Comparison of ENCODE assay signal across 17 cellular contexts in genomic region chr2:200042944-200043343, GRCh38.
DNase-seq lines count a peak whose midpoint lies in the region; ATAC-seq, FAIRE-seq and TF ChIP-seq lines count a peak whose summit lies in the region.
"Had no signal": no experiment of that assay in that cellular context is flagged by ENCODE, and none has a peak within 500 bp of the region (broad histone marks: within the 10 kb centered on the region; RNA-seq: fewer than 3 reads in every experiment).

No MANE protein-coding gene starts in this region.

- no peak overlapping the region for H3K4me3 Mint-ChIP-seq in naive thymus-derived CD8-positive, alpha-beta T cell
- H3K4me3 Mint-ChIP-seq in T-helper 17 cell: no peak overlapping the region
- H3K4me3 Mint-ChIP-seq: activated naive CD4-positive, alpha-beta T cell treated with anti-CD3 and anti-CD28 coated beads, Interleukin-2, amount 10 ng/mL, durations not matched to agents 7 days and 5 days; neural progenitor cell had no signal

- H3K36me3 ChIP-seq in bronchial epithelial cell (ENCODE audit: control insufficient read depth, insufficient read depth, low read length): no peaks in the 10 kb centered on the region
- H3K36me3 ChIP-seq in mesodermal cell (ENCODE audit: control insufficient read depth, insufficient read depth, low read length): no peaks in the 10 kb centered on the region
- H3K36me3 ChIP-seq: heart right ventricle, neural progenitor cell, stomach had no signal

- H3K9me3 Mint-ChIP-seq in naive thymus-derived CD8-positive, alpha-beta T cell: peaks cover 0 to 37% (median 15%) of the 10 kb centered on the region in 9 donors

- H3K4me1 Mint-ChIP-seq in naive thymus-derived CD8-positive, alpha-beta T cell: peaks cover 0 to 2% (median 0%) of the 10 kb centered on the region in 4 donors
- H3K4me1 Mint-ChIP-seq in T-helper 17 cell: peaks cover 3% of the 10 kb centered on the region
- H3K4me1 Mint-ChIP-seq: activated naive CD4-positive, alpha-beta T cell treated with anti-CD3 and anti-CD28 coated beads, Interleukin-2, amount 10 ng/mL, durations not matched to agents 7 days and 5 days had no signal

- H3K27me3 Mint-ChIP-seq in naive thymus-derived CD8-positive, alpha-beta T cell: peaks cover 6 to 17% (median 9%) of the 10 kb centered on the region in 5 donors
- H3K27me3 Mint-ChIP-seq in T-helper 17 cell: peaks cover 19% of the 10 kb centered on the region

- DNase-seq in AG20443 (ENCODE audit: low spot score) (peak; percentile 37), HTR-8/SVneo (ENCODE audit: insufficient read length, low spot score) (peak; percentile 30), bronchial epithelial cell (ENCODE audit: low read depth) (peak; percentile 47), T-helper 17 cell (no peak)
- DNase-seq in naive thymus-derived CD8-positive, alpha-beta T cell: no peak
- no peak for DNase-seq in activated T-cell treated with anti-CD3 and anti-CD28 coated beads, Interleukin-2, amount 50 U/mL, for 1 hour
- DNase-seq: activated naive CD4-positive, alpha-beta T cell treated with anti-CD3 and anti-CD28 coated beads, Interleukin-2, amount 10 ng/mL, durations not matched to agents 7 days and 5 days; activated T-cell treated with anti-CD3 and anti-CD28 coated beads for 4 hours; body of pancreas; heart right ventricle; islet precursor cell; NCI-H1417 treated with DMSO at 0.1 percent for 48 hours; stomach had no signal

- peaks cover 0 to 28% (median 8%) of the 10 kb centered on the region in 3 donors for H3K36me3 Mint-ChIP-seq in naive thymus-derived CD8-positive, alpha-beta T cell
- H3K36me3 Mint-ChIP-seq in T-helper 17 cell (ENCODE audit: low read depth): peaks cover 7% of the 10 kb centered on the region
- H3K36me3 Mint-ChIP-seq: activated naive CD4-positive, alpha-beta T cell treated with anti-CD3 and anti-CD28 coated beads, Interleukin-2, amount 10 ng/mL, durations not matched to agents 7 days and 5 days had no signal

- FAIRE-seq in HTR-8/SVneo (lab: Jason Lieb, UNC): peak; percentile 72
- FAIRE-seq in bronchial epithelial cell (lab: Jason Lieb, UNC): no peak

- TF ChIP-seq CTCF in bronchial epithelial cell (IDR thresholded peaks at IDR 0.05; ENCODE audit: insufficient read depth, low read length, severe bottlenecking): no peak

- no peak overlapping the region for H3K4me3 ChIP-seq in bronchial epithelial cell (ENCODE audit: low read depth, low read length)
- H3K4me3 ChIP-seq in mesodermal cell (ENCODE audit: extremely low read depth, insufficient read depth, low read length, poor library complexity, severe bottlenecking): no peak overlapping the region
- H3K4me3 ChIP-seq: body of pancreas, heart right ventricle, neural progenitor cell, stomach had no signal

- H3K27me3 ChIP-seq in bronchial epithelial cell (ENCODE audit: control insufficient read depth, insufficient read depth, low read length): no peaks in the 10 kb centered on the region
- H3K27me3 ChIP-seq: body of pancreas, heart right ventricle, neural progenitor cell, stomach had no signal

- H3K4me1 ChIP-seq in mesodermal cell (ENCODE audit: control insufficient read depth, insufficient read depth, low read length, poor library complexity, severe bottlenecking): peaks cover 12% of the 10 kb centered on the region
- H3K4me1 ChIP-seq: body of pancreas, heart right ventricle, neural progenitor cell, stomach had no signal

- peak overlapping the region; percentile 24 for H3K27ac ChIP-seq in mesodermal cell (ENCODE audit: low read depth, low read length, severe bottlenecking)
- H3K27ac ChIP-seq: body of pancreas, heart right ventricle, KMS-11, neural progenitor cell, stomach had no signal

- H3K27ac Mint-ChIP-seq in naive thymus-derived CD8-positive, alpha-beta T cell: no peak overlapping the region
- H3K27ac Mint-ChIP-seq in T-helper 17 cell: no peak overlapping the region
- H3K27ac Mint-ChIP-seq: activated naive CD4-positive, alpha-beta T cell treated with anti-CD3 and anti-CD28 coated beads, Interleukin-2, amount 10 ng/mL, durations not matched to agents 7 days and 5 days had no signal

- peaks cover 26% of the 10 kb centered on the region for H3K9me3 ChIP-seq in mesodermal cell (ENCODE audit: control insufficient read depth, low read length)
- no peaks in the 10 kb centered on the region for H3K9me3 ChIP-seq in T-helper 17 cell (ENCODE audit: control insufficient read depth, low read length, poor library complexity, severe bottlenecking)

- POLR2A ChIA-PET in naive thymus-derived CD8-positive, alpha-beta T cell (lab: Charles Lee): no interaction called here

- ATAC-seq in HG02973 (IDR thresholded peaks at IDR 0.05; ENCODE audit: unreplicated experiment) (no peak), T-helper 17 cell (no peak)
- no peak for ATAC-seq in naive thymus-derived CD8-positive, alpha-beta T cell
- ATAC-seq: body of pancreas, heart right ventricle had no signal

Comparison
In these comparisons a context has a peak if more than half of its experiments do, and no peak if none do; other contexts are left out.
1. DNase-seq: peak in AG20443 (single experiment), HTR-8/SVneo (single experiment) and bronchial epithelial cell (single experiment); none in naive thymus-derived CD8-positive, alpha-beta T cell (0 of 10), activated T-cell treated with anti-CD3 and anti-CD28 coated beads, Interleukin-2, amount 50 U/mL, for 1 hour (single experiment) and T-helper 17 cell (0 of 3).